8 cellular contexts compared by ENCODE assay signal in genomic region chr18:12838178-12838634, GRCh38. TPM values are rescaled to one million over a fixed set of nuclear protein-coding genes. Genes with fewer than 3 reads are reported as not detected.
DNase-seq lines count a peak whose midpoint lies in the region; ATAC-seq and TF ChIP-seq lines count a peak whose summit lies in the region.

No MANE protein-coding gene starts in this region.

- no peaks in the 10 kb centered on the region for H3K9me3 ChIP-seq in left ventricle myocardium inferior (replicated peaks)

- H3K4me1 Mint-ChIP-seq in activated T-helper 1 cell treated with anti-CD3 and anti-CD28 coated beads, Interleukin-12 subunit alpha, Interleukin-12 subunit beta, Interleukin-2, Interleukin-4 antibody, amounts not matched to agents 30 ng/mL and 10 ng/mL and 1 ng/mL, durations not matched to agents 14 hours and 24 hours and 36 hours (ENCODE audit: low read depth) = peaks cover 78% of the 10 kb centered on the region
- H3K4me1 Mint-ChIP-seq in stimulated activated effector memory CD8-positive, alpha-beta T cell treated with anti-CD3 and anti-CD28 coated beads, Interleukin-12 subunit alpha, Interleukin-12 subunit beta, amount 100 ng/mL, for 72 hours = peaks cover 65% of the 10 kb centered on the region

- no peaks in the 10 kb centered on the region for H3K27me3 Mint-ChIP-seq in activated T-helper 1 cell treated with anti-CD3 and anti-CD28 coated beads, Interleukin-12 subunit alpha, Interleukin-12 subunit beta, Interleukin-2, Interleukin-4 antibody, amounts not matched to agents 30 ng/mL and 10 ng/mL and 1 ng/mL, durations not matched to agents 14 hours and 24 hours and 36 hours (ENCODE audit: insufficient read depth)

- H3K9me3 Mint-ChIP-seq in activated T-helper 1 cell treated with anti-CD3 and anti-CD28 coated beads, Interleukin-12 subunit alpha, Interleukin-12 subunit beta, Interleukin-2, Interleukin-4 antibody, amounts not matched to agents 30 ng/mL and 10 ng/mL and 1 ng/mL, durations not matched to agents 14 hours and 24 hours and 36 hours = no peaks in the 10 kb centered on the region
- H3K9me3 Mint-ChIP-seq in stimulated activated effector memory CD8-positive, alpha-beta T cell treated with anti-CD3 and anti-CD28 coated beads, Interleukin-12 subunit alpha, Interleukin-12 subunit beta, amount 100 ng/mL, for 72 hours = no peaks in the 10 kb centered on the region

- peak overlapping the region; percentile 92 for H3K27ac Mint-ChIP-seq in activated T-helper 1 cell treated with anti-CD3 and anti-CD28 coated beads, Interleukin-12 subunit alpha, Interleukin-12 subunit beta, Interleukin-2, Interleukin-4 antibody, amounts not matched to agents 30 ng/mL and 10 ng/mL and 1 ng/mL, durations not matched to agents 14 hours and 24 hours and 36 hours
- peak overlapping the region; percentile 95 for H3K27ac Mint-ChIP-seq in stimulated activated effector memory CD8-positive, alpha-beta T cell treated with anti-CD3 and anti-CD28 coated beads, Interleukin-12 subunit alpha, Interleukin-12 subunit beta, amount 100 ng/mL, for 72 hours

- no peak overlapping the region for H3K4me3 ChIP-seq in left ventricle myocardium inferior

- ATAC-seq in stimulated activated effector memory CD8-positive, alpha-beta T cell treated with anti-CD3 and anti-CD28 coated beads, Interleukin-12 subunit alpha, Interleukin-12 subunit beta, amount 100 ng/mL, for 72 hours = no peak

- H3K27ac ChIP-seq in left ventricle myocardium inferior (replicated peaks) = peak overlapping the region; percentile 30

- DNase-seq in DMS53 (lab: John Stamatoyannopoulos, UW) (peak; percentile 76), Kasumi-1 (lab: John Stamatoyannopoulos, UW) (peak; percentile 18 to 27), left ventricle myocardium inferior (no peak), GDM1 (lab: John Stamatoyannopoulos, UW) (no peak), NCI-H82 (lab: John Stamatoyannopoulos, UW) (no peak)
- DNase-seq in activated T-helper 1 cell treated with anti-CD3 and anti-CD28 coated beads, Interleukin-12 subunit alpha, Interleukin-12 subunit beta, Interleukin-2, Interleukin-4 antibody, amounts not matched to agents 30 ng/mL and 10 ng/mL and 1 ng/mL, durations not matched to agents 14 hours and 24 hours and 36 hours (ENCODE audit: low spot score) = peak; percentile 16
- DNase-seq in stimulated activated effector memory CD8-positive, alpha-beta T cell treated with anti-CD3 and anti-CD28 coated beads, Interleukin-12 subunit alpha, Interleukin-12 subunit beta, amount 100 ng/mL, for 72 hours (ENCODE audit: low spot score in 2 of 2) = peak; percentile 9 to 62
- no peak for DNase-seq in stimulated activated CD8-positive, alpha-beta memory T cell treated with anti-CD3 and anti-CD28 coated beads, Interleukin-4, amount 100 ng/mL, for 48 hours

- H3K27me3 ChIP-seq in left ventricle myocardium inferior (ENCODE audit: low read depth) = no peaks in the 10 kb centered on the region

- peaks cover 35% of the 10 kb centered on the region for H3K36me3 Mint-ChIP-seq in activated T-helper 1 cell treated with anti-CD3 and anti-CD28 coated beads, Interleukin-12 subunit alpha, Interleukin-12 subunit beta, Interleukin-2, Interleukin-4 antibody, amounts not matched to agents 30 ng/mL and 10 ng/mL and 1 ng/mL, durations not matched to agents 14 hours and 24 hours and 36 hours (ENCODE audit: low read depth)
- peaks cover 41% of the 10 kb centered on the region for H3K36me3 Mint-ChIP-seq in stimulated activated effector memory CD8-positive, alpha-beta T cell treated with anti-CD3 and anti-CD28 coated beads, Interleukin-12 subunit alpha, Interleukin-12 subunit beta, amount 100 ng/mL, for 72 hours

- peaks cover 21% of the 10 kb centered on the region for H3K36me3 ChIP-seq in left ventricle myocardium inferior

- H3K4me1 ChIP-seq in left ventricle myocardium inferior = peaks cover 14% of the 10 kb centered on the region

- no peak for TF ChIP-seq CTCF in left ventricle myocardium inferior (IDR thresholded peaks at IDR 0.05; ENCODE audit: borderline replicate concordance)

- peak overlapping the region; percentile 78 for H3K4me3 Mint-ChIP-seq in activated T-helper 1 cell treated with anti-CD3 and anti-CD28 coated beads, Interleukin-12 subunit alpha, Interleukin-12 subunit beta, Interleukin-2, Interleukin-4 antibody, amounts not matched to agents 30 ng/mL and 10 ng/mL and 1 ng/mL, durations not matched to agents 14 hours and 24 hours and 36 hours
- peak overlapping the region; percentile 68 for H3K4me3 Mint-ChIP-seq in stimulated activated effector memory CD8-positive, alpha-beta T cell treated with anti-CD3 and anti-CD28 coated beads, Interleukin-12 subunit alpha, Interleukin-12 subunit beta, amount 100 ng/mL, for 72 hours

- intact Hi-C loops in activated T-helper 1 cell treated with anti-CD3 and anti-CD28 coated beads, Interleukin-12 subunit alpha, Interleukin-12 subunit beta, Interleukin-2, Interleukin-4 antibody, amounts not matched to agents 30 ng/mL and 10 ng/mL and 1 ng/mL, durations not matched to agents 14 hours and 24 hours and 36 hours (cut with micrococcal nuclease) = loop anchor here (2.0 to 10.0 kb wide), 4 partner anchors 36 to 747 kb away; no protein-coding TSS in a partner anchor
- intact Hi-C loops in left ventricle myocardium inferior (cut with micrococcal nuclease) = no loop called here

RNA-seq across cellular contexts. Expression of gene PTPN2, which starts 45.8 kb away (rescaled TPM):
- total RNA-seq in activated T-helper 1 cell treated with anti-CD3 and anti-CD28 coated beads, Interleukin-12 subunit alpha, Interleukin-12 subunit beta, Interleukin-2, Interleukin-4 antibody, amounts not matched to agents 30 ng/mL and 10 ng/mL and 1 ng/mL, durations not matched to agents 14 hours and 24 hours and 36 hours = 76.7 and 77.1 TPM in 2 replicates
- total RNA-seq in left ventricle myocardium inferior = 11.0 TPM

Comparison
In these comparisons a context has a peak if more than half of its experiments do, and no peak if none do; other contexts are left out.
1. DNase-seq: peak in DMS53 (single experiment), Kasumi-1 (2 of 2), activated T-helper 1 cell treated with anti-CD3 and anti-CD28 coated beads, Interleukin-12 subunit alpha, Interleukin-12 subunit beta, Interleukin-2, Interleukin-4 antibody, amounts not matched to agents 30 ng/mL and 10 ng/mL and 1 ng/mL, durations not matched to agents 14 hours and 24 hours and 36 hours (single experiment) and stimulated activated effector memory CD8-positive, alpha-beta T cell treated with anti-CD3 and anti-CD28 coated beads, Interleukin-12 subunit alpha, Interleukin-12 subunit beta, amount 100 ng/mL, for 72 hours (2 of 2); none in left ventricle myocardium inferior (single experiment), GDM1 (single experiment), stimulated activated CD8-positive, alpha-beta memory T cell treated with anti-CD3 and anti-CD28 coated beads, Interleukin-4, amount 100 ng/mL, for 48 hours (single experiment) and NCI-H82 (single experiment).